In the genomic region with DNA sequence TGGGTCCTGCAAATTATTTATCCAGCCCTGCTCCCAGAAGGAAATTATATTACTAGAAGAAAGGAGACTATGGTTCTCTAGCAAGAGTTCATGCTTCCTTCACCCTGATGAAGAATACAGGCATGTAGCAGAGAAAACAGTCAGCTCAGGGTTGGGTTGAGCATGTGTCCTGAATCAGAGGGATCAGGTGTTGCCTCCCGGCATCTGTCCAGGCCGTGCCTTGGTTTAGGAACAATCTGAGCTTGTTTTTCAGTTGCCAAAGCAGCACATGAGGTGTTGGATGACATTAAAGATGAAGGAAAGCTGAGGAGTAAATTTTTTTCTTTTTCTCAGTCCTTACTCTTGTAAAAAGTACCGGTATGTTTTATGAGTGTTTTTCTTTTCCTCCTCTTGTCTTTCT, we compare ENCODE assay signal across 17 cellular contexts.
A peak's percentile ranks its signal among the peaks of the same experiment; 100 is the strongest.
DNase-seq lines count a peak whose midpoint lies in the region; TF ChIP-seq lines count a peak whose summit lies in the region.
"Had no signal": no experiment of that assay in that cellular context is flagged by ENCODE, and none has a peak within 500 bp of the region (broad histone marks: within the 10 kb centered on the region; RNA-seq: fewer than 3 reads in every experiment).

No MANE protein-coding gene starts in this region.

- no peaks in the 10 kb centered on the region for H3K36me3 ChIP-seq in breast epithelium
- H3K36me3 ChIP-seq: BLaER1 had no signal

- H3K4me1 ChIP-seq in breast epithelium: no peaks in the 10 kb centered on the region

- intact Hi-C loops in breast epithelium (cut with DNase I; ENCODE audit: low total_unique reads): no loop called here

- no peaks in the 10 kb centered on the region for H3K27me3 ChIP-seq in breast epithelium
- H3K27me3 ChIP-seq: BLaER1 had no signal

- no peak overlapping the region for H3K4me3 ChIP-seq in breast epithelium
- H3K4me3 ChIP-seq: BLaER1 had no signal

- no peaks in the 10 kb centered on the region for H3K9me3 ChIP-seq in breast epithelium

- DNase-seq in DMS 273 (lab: John Stamatoyannopoulos, UW; ENCODE audit: unreplicated experiment): peak; percentile 9
- no peak for DNase-seq in DMS 273 treated with DMSO at 0.1 percent for 48 hours (lab: John Stamatoyannopoulos, UW)
- DNase-seq in NCI-H2171 treated with DMSO at 0.1 percent for 48 hours (lab: John Stamatoyannopoulos, UW): peak; percentile 65
- peak; percentile 48 for DNase-seq in myocyte (ENCODE audit: low read depth)
- DNase-seq in SIG-M5 (lab: John Stamatoyannopoulos, UW): no peak
- DNase-seq in stimulated activated CD4-positive, alpha-beta T cell treated with anti-CD3 and anti-CD28 coated beads, Interleukin-12 subunit alpha, Interleukin-12 subunit beta, amount 100 ng/mL, for 4 hours: no peak
- DNase-seq in breast epithelium (ENCODE audit: low spot score in 2 of 2): no peak
- DNase-seq: AML-193; Calu3; CD4-positive, CD25-positive, alpha-beta regulatory T cell; DMS153; DND-41; GDM1; GOT3; H9 had no signal

- no peak for TF ChIP-seq CTCF in breast epithelium (IDR thresholded peaks at IDR 0.05)

- no peak overlapping the region for H3K27ac ChIP-seq in breast epithelium
- H3K27ac ChIP-seq: 22Rv1, BLaER1 had no signal

- TF ChIP-seq POLR2A in breast epithelium (IDR thresholded peaks at IDR 0.05): no peak

Comparison
In these comparisons a context has a peak if more than half of its experiments do, and no peak if none do; other contexts are left out.
1. DNase-seq: peak in DMS 273 (single experiment), NCI-H2171 treated with DMSO at 0.1 percent for 48 hours (single experiment) and myocyte (single experiment); none in DMS 273 treated with DMSO at 0.1 percent for 48 hours (single experiment), SIG-M5 (single experiment), stimulated activated CD4-positive, alpha-beta T cell treated with anti-CD3 and anti-CD28 coated beads, Interleukin-12 subunit alpha, Interleukin-12 subunit beta, amount 100 ng/mL, for 4 hours (single experiment) and breast epithelium (0 of 2).